1 cellular context compared by ENCODE assay signal in genomic region chr7:19413444-19413965, GRCh38.
TF ChIP-seq lines count a peak whose summit lies in the region.

No MANE protein-coding gene starts in this region.

TF ChIP-seq in H1, 55 proteins besides CTCF, POLR2A, EP300 and RAD21 (continued from another document):
- TF ChIP-seq, protein P1, sequence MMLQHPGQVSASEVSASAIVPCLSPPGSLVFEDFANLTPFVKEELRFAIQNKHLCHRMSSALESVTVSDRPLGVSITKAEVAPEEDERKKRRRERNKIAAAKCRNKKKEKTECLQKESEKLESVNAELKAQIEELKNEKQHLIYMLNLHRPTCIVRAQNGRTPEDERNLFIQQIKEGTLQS (IDR thresholded peaks at IDR 0.05; ENCODE audit: insufficient read depth, low read depth, low read length), result no peak
- TF ChIP-seq JUN (IDR thresholded peaks at IDR 0.05; ENCODE audit: low read depth, low read length) (no peak), SP2 (IDR thresholded peaks at IDR 0.05; ENCODE audit: low read length) (no peak), RFX5 (IDR thresholded peaks at IDR 0.05; ENCODE audit: borderline replicate concordance, low read depth, low read length) (no peak), ZNF274 (IDR thresholded peaks at IDR 0.05; ENCODE audit: borderline replicate concordance, extremely low read depth, low read length) (no peak)
- TF ChIP-seq, protein P2, sequence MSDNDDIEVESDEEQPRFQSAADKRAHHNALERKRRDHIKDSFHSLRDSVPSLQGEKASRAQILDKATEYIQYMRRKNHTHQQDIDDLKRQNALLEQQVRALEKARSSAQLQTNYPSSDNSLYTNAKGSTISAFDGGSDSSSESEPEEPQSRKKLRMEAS (IDR thresholded peaks at IDR 0.05), result no peak
